ENCODE assay signal across 1 cellular context in the genomic region with DNA sequence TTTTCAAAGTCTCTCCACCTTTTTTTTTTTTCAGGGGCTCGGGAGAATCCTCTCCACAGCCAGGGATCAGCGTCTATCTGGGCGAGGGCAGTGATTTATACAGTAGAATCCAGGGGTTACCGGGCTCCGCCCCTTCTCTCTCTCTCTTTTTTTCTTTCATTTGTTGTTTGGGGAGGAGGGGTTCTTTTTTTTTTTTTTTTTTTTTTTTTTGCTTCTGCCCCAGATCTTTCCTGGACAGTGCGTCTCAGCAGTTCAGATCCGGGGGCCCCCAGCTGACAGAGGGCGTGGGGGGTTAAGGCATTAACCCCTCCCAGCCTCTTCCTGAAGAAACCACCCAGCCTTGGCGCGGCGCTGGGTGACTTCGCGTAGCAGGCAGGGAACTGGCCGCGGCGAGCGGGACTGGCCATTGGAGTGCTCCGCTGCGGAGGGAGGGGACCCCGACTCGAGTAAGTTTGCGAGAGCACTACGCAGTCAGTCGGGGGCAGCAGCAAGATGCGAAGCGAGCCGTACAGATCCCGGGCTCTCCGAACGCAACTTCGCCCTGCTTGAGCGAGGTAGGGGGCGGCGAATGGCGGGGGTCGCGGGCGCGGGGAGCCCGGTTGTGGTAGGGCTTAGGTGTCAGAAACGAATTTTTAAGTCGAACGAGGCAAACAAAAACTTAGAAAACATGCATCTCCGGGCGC.
TF ChIP-seq lines count a peak whose summit lies in the region.

A gene (plus strand): TSS at position 474 of the 683 bp plus-strand sequence. CDS start 1,966 bp downstream, outside the sequence.

TF ChIP-seq in HEK293, 187 proteins besides CTCF, POLR2A, EP300 and RAD21 (continued from another document):
- TF ChIP-seq, protein P1, sequence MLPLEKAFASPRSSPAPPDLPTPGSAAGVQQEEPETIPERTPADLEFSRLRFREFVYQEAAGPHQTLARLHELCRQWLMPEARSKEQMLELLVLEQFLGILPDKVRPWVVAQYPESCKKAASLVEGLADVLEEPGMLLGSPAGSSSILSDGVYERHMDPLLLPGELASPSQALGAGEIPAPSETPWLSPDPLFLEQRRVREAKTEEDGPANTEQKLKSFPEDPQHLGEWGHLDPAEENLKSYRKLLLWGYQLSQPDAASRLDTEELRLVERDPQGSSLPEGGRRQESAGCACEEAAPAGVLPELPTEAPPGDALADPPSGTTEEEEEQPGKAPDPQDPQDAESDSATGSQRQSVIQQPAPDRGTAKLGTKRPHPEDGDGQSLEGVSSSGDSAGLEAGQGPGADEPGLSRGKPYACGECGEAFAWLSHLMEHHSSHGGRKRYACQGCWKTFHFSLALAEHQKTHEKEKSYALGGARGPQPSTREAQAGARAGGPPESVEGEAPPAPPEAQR (tag by site-specific recombination; IDR thresholded peaks at IDR 0.05): no peak
- TF ChIP-seq MEIS1 (CRISPR knock-in tag; IDR thresholded peaks at IDR 0.05; ENCODE audit: borderline replicate concordance): no peak
- TF ChIP-seq ZNF600 (tag by site-specific recombination; IDR thresholded peaks at IDR 0.05): peak; percentile 14; the same call in 1 of the 2 replicates
- no peak for TF ChIP-seq ZNF169 (tag by site-specific recombination; IDR thresholded peaks at IDR 0.05)
- TF ChIP-seq ZBTB17 (tag by site-specific recombination; IDR thresholded peaks at IDR 0.05): no peak
- no peak for TF ChIP-seq ZNF114 (tag by site-specific recombination; IDR thresholded peaks at IDR 0.05)
- TF ChIP-seq ZXDB (tag by site-specific recombination; IDR thresholded peaks at IDR 0.05): peak; percentile 94
- TF ChIP-seq ZNF404 (tag by site-specific recombination; IDR thresholded peaks at IDR 0.05): no peak
- TF ChIP-seq, protein P2, sequence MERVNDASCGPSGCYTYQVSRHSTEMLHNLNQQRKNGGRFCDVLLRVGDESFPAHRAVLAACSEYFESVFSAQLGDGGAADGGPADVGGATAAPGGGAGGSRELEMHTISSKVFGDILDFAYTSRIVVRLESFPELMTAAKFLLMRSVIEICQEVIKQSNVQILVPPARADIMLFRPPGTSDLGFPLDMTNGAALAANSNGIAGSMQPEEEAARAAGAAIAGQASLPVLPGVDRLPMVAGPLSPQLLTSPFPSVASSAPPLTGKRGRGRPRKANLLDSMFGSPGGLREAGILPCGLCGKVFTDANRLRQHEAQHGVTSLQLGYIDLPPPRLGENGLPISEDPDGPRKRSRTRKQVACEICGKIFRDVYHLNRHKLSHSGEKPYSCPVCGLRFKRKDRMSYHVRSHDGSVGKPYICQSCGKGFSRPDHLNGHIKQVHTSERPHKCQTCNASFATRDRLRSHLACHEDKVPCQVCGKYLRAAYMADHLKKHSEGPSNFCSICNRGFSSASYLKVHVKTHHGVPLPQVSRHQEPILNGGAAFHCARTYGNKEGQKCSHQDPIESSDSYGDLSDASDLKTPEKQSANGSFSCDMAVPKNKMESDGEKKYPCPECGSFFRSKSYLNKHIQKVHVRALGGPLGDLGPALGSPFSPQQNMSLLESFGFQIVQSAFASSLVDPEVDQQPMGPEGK (tag by site-specific recombination; IDR thresholded peaks at IDR 0.05): peak; percentile 82
- TF ChIP-seq ZNF658 (tag by site-specific recombination; IDR thresholded peaks at IDR 0.05): no peak
- TF ChIP-seq SP7 (tag by site-specific recombination; IDR thresholded peaks at IDR 0.05): no peak
- no peak for TF ChIP-seq MZF1 (tag by site-specific recombination; IDR thresholded peaks at IDR 0.05; ENCODE audit: borderline replicate concordance)
- no peak for TF ChIP-seq ZBTB21 (tag by site-specific recombination; IDR thresholded peaks at IDR 0.05)
